Comparison of ENCODE assay signal across 8 cellular contexts in genomic region chr7:139109188-139109982, GRCh38. TPM values are rescaled to one million over a fixed set of nuclear protein-coding genes. Genes with fewer than 3 reads are reported as not detected.
DNase-seq lines count a peak whose midpoint lies in the region; ATAC-seq and TF ChIP-seq lines count a peak whose summit lies in the region.

ZC3HAV1 (minus strand) TSS chr7:139109720; CDS start chr7:139109331, 389 bp downstream.

- no peak for TF ChIP-seq CTCF in omental fat pad (IDR thresholded peaks at IDR 0.05)

- peaks cover 6% of the 10 kb centered on the region; the same call in 1 of the 2 replicates for H3K27me3 ChIP-seq in H7 (ENCODE audit: control insufficient read depth, insufficient read depth, low read length)

- peak within 1 kb of the TSS; percentile 96 for H3K27ac Mint-ChIP-seq in activated naive CD4-positive, alpha-beta T cell treated with anti-CD3 and anti-CD28 coated beads, Interleukin-2, amount 10 ng/mL, durations not matched to agents 7 days and 5 days

- CTCF ChIA-PET in activated naive CD4-positive, alpha-beta T cell treated with anti-CD3 and anti-CD28 coated beads, Interleukin-2, amount 10 ng/mL, durations not matched to agents 7 days and 5 days (lab: Charles Lee): interaction anchor here (1.2 to 1.3 kb wide), 2 partner anchors 10 to 24 kb away, joined by 3 to 4 read pairs; a partner anchor contains a TSS

- no peaks in the 10 kb centered on the region for H3K9me3 ChIP-seq in SK-N-MC (ENCODE audit: low read depth, low read length)

- DNase-seq in GDM1 (lab: John Stamatoyannopoulos, UW) (peak; percentile 92), H7 (peak; percentile 85), M059J (ENCODE audit: low read depth) (peak; percentile 89), SK-N-MC (ENCODE audit: low read depth, low spot score) (no peak), germinal center (ENCODE audit: low spot score) (peak; percentile 89), omental fat pad (ENCODE audit: low spot score) (peak; percentile 70)
- DNase-seq in activated naive CD4-positive, alpha-beta T cell treated with anti-CD3 and anti-CD28 coated beads, Interleukin-2, amount 10 ng/mL, durations not matched to agents 7 days and 5 days: peak; percentile 94

- peak; percentile 89 for ATAC-seq in omental fat pad (ENCODE audit: low FRiP score)

- H3K36me3 ChIP-seq in H7 (replicated peaks; ENCODE audit: control insufficient read depth, insufficient read depth, low read length): no peaks in the 10 kb centered on the region
- no peaks in the 10 kb centered on the region for H3K36me3 ChIP-seq in SK-N-MC (ENCODE audit: insufficient read depth, low read length)

- peak within 1 kb of the TSS; percentile 72 for H3K9ac ChIP-seq in SK-N-MC (ENCODE audit: insufficient read length)

- H3K27me3 Mint-ChIP-seq in activated naive CD4-positive, alpha-beta T cell treated with anti-CD3 and anti-CD28 coated beads, Interleukin-2, amount 10 ng/mL, durations not matched to agents 7 days and 5 days: peaks cover 5% of the 10 kb centered on the region

- H3K4me1 Mint-ChIP-seq in activated naive CD4-positive, alpha-beta T cell treated with anti-CD3 and anti-CD28 coated beads, Interleukin-2, amount 10 ng/mL, durations not matched to agents 7 days and 5 days: peaks cover 35% of the 10 kb centered on the region

- no peak within 1 kb of the TSS for H3K27ac ChIP-seq in SK-N-MC
- peak within 1 kb of the TSS; percentile 39 for H3K27ac ChIP-seq in temporal lobe (ENCODE audit: low read depth, low read length)

- peaks cover 40% of the 10 kb centered on the region for H3K36me3 Mint-ChIP-seq in activated naive CD4-positive, alpha-beta T cell treated with anti-CD3 and anti-CD28 coated beads, Interleukin-2, amount 10 ng/mL, durations not matched to agents 7 days and 5 days

- peaks cover 3% of the 10 kb centered on the region for H3K9me3 Mint-ChIP-seq in activated naive CD4-positive, alpha-beta T cell treated with anti-CD3 and anti-CD28 coated beads, Interleukin-2, amount 10 ng/mL, durations not matched to agents 7 days and 5 days

- peak within 1 kb of the TSS; percentile 91 for H3K4me3 Mint-ChIP-seq in activated naive CD4-positive, alpha-beta T cell treated with anti-CD3 and anti-CD28 coated beads, Interleukin-2, amount 10 ng/mL, durations not matched to agents 7 days and 5 days

- H3K4me3 ChIP-seq in H7 (ENCODE audit: insufficient read depth, low read depth, low read length) (peak within 1 kb of the TSS; percentile 93), SK-N-MC (peak within 1 kb of the TSS; percentile 85)

RNA-seq across cellular contexts. Expression of gene ZC3HAV1, which starts in this region (rescaled TPM):
- 27.1 and 30.9 TPM in 2 replicates for total RNA-seq in H7 (2014; rRNA removed; shearing (Covaris generic))
- total RNA-seq in M059J (2014; rRNA removed; shearing (Covaris generic)): 51.3 and 73.1 TPM in 2 replicates
- total RNA-seq in omental fat pad (10 to 100 TPM; 31.3 to 58.8 (median 50.8) TPM), temporal lobe (3.7 TPM)
